22 cellular contexts compared by ENCODE assay signal in the genomic region with DNA sequence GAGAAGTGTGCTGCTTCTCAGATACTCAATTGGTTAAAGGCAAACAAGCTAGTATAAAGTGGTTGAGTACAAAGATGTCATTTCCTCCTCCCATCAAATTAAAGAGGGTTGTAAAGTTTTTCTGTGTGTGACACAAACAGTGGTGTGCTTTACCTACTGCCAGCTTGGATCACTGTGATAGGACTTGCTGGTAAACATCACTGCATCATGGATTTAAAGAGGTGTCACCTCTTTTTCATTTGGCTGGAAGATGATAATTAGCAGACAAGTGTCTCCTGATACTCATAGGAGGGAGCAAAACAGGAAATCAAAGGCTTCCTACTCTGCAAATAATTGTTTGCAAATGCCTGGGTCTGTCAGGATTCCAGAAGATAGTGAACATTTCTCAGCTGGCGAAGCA.
DNase-seq lines count a peak whose midpoint lies in the region; ATAC-seq, FAIRE-seq and TF ChIP-seq lines count a peak whose summit lies in the region.
"Had no signal": no experiment of that assay in that cellular context is flagged by ENCODE, and none has a peak within 500 bp of the region (broad histone marks: within the 10 kb centered on the region; RNA-seq: fewer than 3 reads in every experiment).

No MANE protein-coding gene starts in this region.

- TF ChIP-seq EP300 in HepG2 (IDR thresholded peaks at IDR 0.05; ENCODE audit: low read depth in 2 of 2, low read length in 2 of 2) (no peak), HepG2 (CRISPR knock-in tag; IDR thresholded peaks at IDR 0.05; ENCODE audit: borderline replicate concordance) (no peak)

- H3K9me3 Mint-ChIP-seq in CD4-positive, alpha-beta memory T cell = no peaks in the 10 kb centered on the region
- H3K9me3 Mint-ChIP-seq: CD8-positive, alpha-beta memory T cell had no signal

- H3K79me2 ChIP-seq in HepG2 (ENCODE audit: insufficient read depth, low read length) = no peaks in the 10 kb centered on the region

- peaks cover 10% of the 10 kb centered on the region for H3K4me1 ChIP-seq in CD4-positive, alpha-beta memory T cell (ENCODE audit: insufficient read depth, low read length)
- H3K4me1 ChIP-seq in HepG2 (ENCODE audit: insufficient read depth, low read length) = peaks cover 10% of the 10 kb centered on the region

- BruUV-seq in HepG2 (replicated peaks; lab: Mats Ljungman, UMichigan) = no TSS peak

- no peak overlapping the region for H3K4me3 ChIP-seq in CD4-positive, alpha-beta memory T cell (ENCODE audit: low read length in 2 of 2)
- peak overlapping the region; percentile 36 for H3K4me3 ChIP-seq in SK-N-MC
- H3K4me3 ChIP-seq in HepG2 (replicated peaks in 1 of 3; ENCODE audit: insufficient read depth in 1 of 3, low read depth in 2 of 3, low read length in 3 of 3) = no peak overlapping the region
- H3K4me3 ChIP-seq: BLaER1 treated with 17β-estradiol and CSF1 and Interleukin-3, amounts not matched to agents 10 nM and 100 nM; PC-9 had no signal

- in situ Hi-C loops in HepG2 (cut with HindIII; ENCODE audit: extremely low pct_ligation_motif_present, low pct_unique_long_range_greater_than_20kb) = no loop called here

- POLR2A ChIA-PET in CD4-positive, alpha-beta memory T cell (lab: Charles Lee; ENCODE audit: partially characterized antibody) = interaction anchor here (0.8 kb wide), 1 partner anchor 13 kb away, joined by 3 read pairs; no protein-coding TSS in a partner anchor
- POLR2A ChIA-PET in HepG2 (lab: Yijun Ruan, JAX) = no interaction called here

- no peaks in the 10 kb centered on the region for H3K36me3 Mint-ChIP-seq in CD4-positive, alpha-beta memory T cell

- no peak for TF ChIP-seq POLR2A in HepG2 (IDR thresholded peaks at IDR 0.05; ENCODE audit: insufficient read depth in 1 of 2, low read depth in 2 of 2, low read length in 2 of 2)

- FAIRE-seq in HepG2 (lab: Jason Lieb, UNC) = no peak
- FAIRE-seq: D721Med had no signal

- peaks cover 12 to 26% (median 17%) of the 10 kb centered on the region in 4 donors for H3K4me1 Mint-ChIP-seq in CD4-positive, alpha-beta memory T cell
- H3K4me1 Mint-ChIP-seq: H9 had no signal

- H2AFZ ChIP-seq in HepG2 (ENCODE audit: low read length) = no peak overlapping the region
- H2AFZ ChIP-seq: PC-9 had no signal

- H3K4me2 ChIP-seq in HepG2 (ENCODE audit: low read depth, low read length) = no peak overlapping the region
- H3K4me2 ChIP-seq: BLaER1 treated with 17β-estradiol and CSF1 and Interleukin-3, amounts not matched to agents 10 nM and 100 nM; PC-9 had no signal

- no peaks in the 10 kb centered on the region for H4K20me1 ChIP-seq in HepG2 (ENCODE audit: insufficient read depth, low read length)
- H4K20me1 ChIP-seq: BLaER1 treated with 17β-estradiol and CSF1 and Interleukin-3, amounts not matched to agents 10 nM and 100 nM had no signal

- peaks cover 0 to 3% of the 10 kb centered on the region in 2 donors for H3K27me3 Mint-ChIP-seq in CD4-positive, alpha-beta memory T cell
- H3K27me3 Mint-ChIP-seq: CD8-positive, alpha-beta memory T cell had no signal

- TF ChIP-seq RAD21 in HepG2 (CRISPR knock-in tag; IDR thresholded peaks at IDR 0.05) = no peak

- no peaks in the 10 kb centered on the region for H3K27me3 ChIP-seq in CD4-positive, alpha-beta memory T cell (ENCODE audit: insufficient read depth, low read length)
- H3K27me3 ChIP-seq in HepG2 (ENCODE audit: control insufficient read depth in 1 of 2, insufficient read depth in 2 of 2, low read length in 2 of 2) = no peaks in the 10 kb centered on the region
- H3K27me3 ChIP-seq: BLaER1 treated with 17β-estradiol and CSF1 and Interleukin-3, amounts not matched to agents 10 nM and 100 nM had no signal

- H3K9ac ChIP-seq in SK-N-MC (ENCODE audit: insufficient read length) (no peak overlapping the region), HepG2 (ENCODE audit: insufficient read depth, low read depth, low read length) (no peak overlapping the region)
- H3K9ac ChIP-seq: BLaER1 treated with 17β-estradiol and CSF1 and Interleukin-3, amounts not matched to agents 10 nM and 100 nM had no signal

- TF ChIP-seq CTCF in HepG2 (CRISPR knock-in tag; IDR thresholded peaks at IDR 0.05) = no peak

- intact Hi-C loops in CD4-positive, alpha-beta memory T cell (cut with micrococcal nuclease) = no loop called here
- intact Hi-C loops in HepG2 (cut with micrococcal nuclease; ENCODE audit: unreplicated experiment) = no loop called here

- peak overlapping the region in 1 of 8 donors; percentile 51 for H3K4me3 Mint-ChIP-seq in CD4-positive, alpha-beta memory T cell
- H3K4me3 Mint-ChIP-seq: CD8-positive, alpha-beta memory T cell; H9 had no signal

- no peaks in the 10 kb centered on the region for H3K9me3 ChIP-seq in CD4-positive, alpha-beta memory T cell (ENCODE audit: control insufficient read depth in 1 of 2, low read length in 2 of 2)
- H3K9me3 ChIP-seq in SK-N-MC (ENCODE audit: low read depth, low read length) (no peaks in the 10 kb centered on the region), HepG2 (ENCODE audit: low read length) (no peaks in the 10 kb centered on the region)

- peak overlapping the region in 4 of 7 donors; percentile 37 to 59 (median 51) for H3K27ac Mint-ChIP-seq in CD4-positive, alpha-beta memory T cell
- H3K27ac Mint-ChIP-seq: H9 had no signal

- no peak for ATAC-seq in HepG2
- no peak for ATAC-seq in HG02852 (IDR thresholded peaks at IDR 0.05; ENCODE audit: unreplicated experiment)

- H3K36me3 ChIP-seq in CD4-positive, alpha-beta memory T cell (ENCODE audit: insufficient read depth, low read length) = no peaks in the 10 kb centered on the region
- H3K36me3 ChIP-seq in SK-N-MC (ENCODE audit: insufficient read depth, low read length) (no peaks in the 10 kb centered on the region), HepG2 (replicated peaks in 1 of 2; ENCODE audit: control insufficient read depth in 1 of 2, insufficient read depth in 2 of 2, low read length in 2 of 2) (no peaks in the 10 kb centered on the region)
- H3K36me3 ChIP-seq: BLaER1 treated with 17β-estradiol and CSF1 and Interleukin-3, amounts not matched to agents 10 nM and 100 nM had no signal

- 21% methylated on average over 1 of the region's 1 CpG for WGBS in HepG2 (ENCODE audit: low lambda C conversion rate)

- no peak overlapping the region for H3K27ac ChIP-seq in CD4-positive, alpha-beta memory T cell (ENCODE audit: low read depth, low read length)
- peak overlapping the region; percentile 30; the same call in 1 of the 2 replicates for H3K27ac ChIP-seq in SK-N-MC
- H3K27ac ChIP-seq in HepG2 (ENCODE audit: extremely low read length, insufficient read depth, low read length) = no peak overlapping the region
- H3K27ac ChIP-seq: BLaER1 treated with 17β-estradiol and CSF1 and Interleukin-3, amounts not matched to agents 10 nM and 100 nM; PC-9; RWPE1 had no signal

- DNase-seq in CD4-positive, alpha-beta memory T cell = no peak
- DNase-seq in DMS53 treated with DMSO at 0.1 percent for 48 hours (lab: John Stamatoyannopoulos, UW; ENCODE audit: unreplicated experiment) (peak; percentile 34), SK-N-MC (ENCODE audit: low read depth, low spot score) (peak; percentile 55), HepG2 (ENCODE audit: low spot score) (no peak), COLO668 (lab: John Stamatoyannopoulos, UW; ENCODE audit: unreplicated experiment) (no peak), MV-4-11 (lab: John Stamatoyannopoulos, UW) (no peak), HT-29 (ENCODE audit: low spot score) (no peak)
- DNase-seq: CD8-positive, alpha-beta memory T cell; GF-D8; H9; MM.1S; NCI-H1092 treated with DMSO at 0.1 percent for 48 hours; NCI-H146; NCI-H2029 treated with DMSO at 0.1 percent for 48 hours; NCI-H2227 treated with DMSO at 0.1 percent for 48 hours; NCI-H774; PC-9; SIG-M5 had no signal

- CTCF ChIA-PET in CD4-positive, alpha-beta memory T cell (lab: Charles Lee; ENCODE audit: partially characterized antibody) = interaction anchor here (2.0 kb wide), 1 partner anchor 12 kb away, joined by 4 read pairs; no protein-coding TSS in a partner anchor
- CTCF ChIA-PET in HepG2 (lab: Yijun Ruan, JAX; ENCODE audit: low intra/inter-chr PET ratio, low total read pairs) = no interaction called here

TF ChIP-seq in HepG2, 621 proteins besides CTCF, POLR2A, EP300 and RAD21:
- TF ChIP-seq, protein P1, sequence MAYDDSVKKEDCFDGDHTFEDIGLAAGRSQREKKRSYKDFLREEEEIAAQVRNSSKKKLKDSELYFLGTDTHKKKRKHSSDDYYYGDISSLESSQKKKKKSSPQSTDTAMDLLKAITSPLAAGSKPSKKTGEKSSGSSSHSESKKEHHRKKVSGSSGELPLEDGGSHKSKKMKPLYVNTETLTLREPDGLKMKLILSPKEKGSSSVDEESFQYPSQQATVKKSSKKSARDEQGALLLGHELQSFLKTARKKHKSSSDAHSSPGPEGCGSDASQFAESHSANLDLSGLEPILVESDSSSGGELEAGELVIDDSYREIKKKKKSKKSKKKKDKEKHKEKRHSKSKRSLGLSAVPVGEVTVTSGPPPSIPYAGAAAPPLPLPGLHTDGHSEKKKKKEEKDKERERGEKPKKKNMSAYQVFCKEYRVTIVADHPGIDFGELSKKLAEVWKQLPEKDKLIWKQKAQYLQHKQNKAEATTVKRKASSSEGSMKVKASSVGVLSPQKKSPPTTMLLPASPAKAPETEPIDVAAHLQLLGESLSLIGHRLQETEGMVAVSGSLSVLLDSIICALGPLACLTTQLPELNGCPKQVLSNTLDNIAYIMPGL (CRISPR knock-in tag; IDR thresholded peaks at IDR 0.05; ENCODE audit: borderline replicate concordance in 1 of 2, low read depth in 1 of 2) = no peak
- TF ChIP-seq ZNF7 (CRISPR knock-in tag; IDR thresholded peaks at IDR 0.05) = peak; percentile 65; the same call in 1 of the 2 replicates

Comparison
In these comparisons a context has a peak if more than half of its experiments do, and no peak if none do; other contexts are left out.
1. DNase-seq: peak in DMS53 treated with DMSO at 0.1 percent for 48 hours (single experiment) and SK-N-MC (single experiment); none in CD4-positive, alpha-beta memory T cell (0 of 5), HepG2 (single experiment), COLO668 (single experiment), MV-4-11 (single experiment) and HT-29 (single experiment).